ENCODE assay signal across 20 cellular contexts in the genomic region with DNA sequence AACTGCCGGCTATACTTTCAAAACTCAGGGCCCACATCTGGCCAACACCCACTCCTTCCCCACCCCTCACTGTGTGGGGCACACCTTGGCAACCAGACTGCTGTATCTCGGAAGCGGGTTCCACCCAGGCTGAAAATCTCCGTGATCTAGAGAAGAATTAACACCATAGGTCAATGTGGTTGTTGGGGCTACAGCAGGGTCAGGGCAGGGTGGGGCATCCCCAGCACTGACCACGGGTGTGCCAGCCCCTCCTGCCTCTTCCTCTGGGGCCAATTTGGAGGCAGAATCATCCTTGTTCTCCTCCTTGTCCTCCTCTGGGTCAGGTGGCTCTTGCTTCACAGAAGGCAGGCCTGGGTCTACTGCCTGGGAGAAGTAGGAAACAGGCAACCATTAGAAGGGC.
"Had no signal": no experiment of that assay in that cellular context is flagged by ENCODE, and none has a peak within 500 bp of the region (broad histone marks: within the 10 kb centered on the region; RNA-seq: fewer than 3 reads in every experiment).

No MANE protein-coding gene starts in this region.

- H3K9me3 ChIP-seq: SK-N-SH had no signal

- ATAC-seq: HepG2 had no signal

- H3K4me2 ChIP-seq: SK-N-SH had no signal

- H3K9ac ChIP-seq: SK-N-SH had no signal

- DNase-seq: IMR-90, Karpas-422, KG1, MM.1S, NCI-H1092 treated with DMSO at 0.1 percent for 48 hours, NCI-H1436, NCI-H187, NCI-H2029, NCI-H2081 treated with DMSO at 0.1 percent for 48 hours, NCI-H2171, NCI-H226, NCI-H446, NCI-H510A, NCI-H524 treated with DMSO at 0.1 percent for 48 hours, NCI-H69, NCI-H774, RPMI8226, SHP77, SK-N-SH had no signal
